ENCODE assay signal across 21 cellular contexts in genomic region chr3:48811524-48811923, GRCh38. TPM values are rescaled to one million over a fixed set of nuclear protein-coding genes. Genes with fewer than 3 reads are reported as not detected.
DNase-seq lines count a peak whose midpoint lies in the region; ATAC-seq and TF ChIP-seq lines count a peak whose summit lies in the region.
"Had no signal": no experiment of that assay in that cellular context is flagged by ENCODE, and none has a peak within 500 bp of the region (broad histone marks: within the 10 kb centered on the region; RNA-seq: fewer than 3 reads in every experiment).

No MANE protein-coding gene starts in this region.

- no peak overlapping the region for H3K4me3 Mint-ChIP-seq in activated CD8-positive, alpha-beta memory T cell treated with anti-CD3 and anti-CD28 coated beads, Interleukin-2, amount 10 ng/mL, durations not matched to agents 7 days and 5 days
- no peak overlapping the region for H3K4me3 Mint-ChIP-seq in activated naive CD8-positive, alpha-beta T cell treated with anti-CD3 and anti-CD28 coated beads, Interleukin-2, amount 10 ng/mL, durations not matched to agents 7 days and 5 days
- H3K4me3 Mint-ChIP-seq: WTC11 had no signal

- peaks cover 26% of the 10 kb centered on the region for H3K4me1 Mint-ChIP-seq in activated CD8-positive, alpha-beta memory T cell treated with anti-CD3 and anti-CD28 coated beads, Interleukin-2, amount 10 ng/mL, durations not matched to agents 7 days and 5 days
- peaks cover 25% of the 10 kb centered on the region for H3K4me1 Mint-ChIP-seq in activated naive CD8-positive, alpha-beta T cell treated with anti-CD3 and anti-CD28 coated beads, Interleukin-2, amount 10 ng/mL, durations not matched to agents 7 days and 5 days
- H3K4me1 Mint-ChIP-seq: WTC11 had no signal

- TF ChIP-seq POLR2A in spleen (IDR thresholded peaks at IDR 0.05), result no peak

- TF ChIP-seq CTCF in OCI-LY3 (IDR thresholded peaks at IDR 0.05; ENCODE audit: low read depth, low read length) (no peak), spleen (IDR thresholded peaks at IDR 0.05 in 8 of 11, conservative IDR thresholded peaks at IDR 0.05 in 3 of 11) (no peak), tibial artery (IDR thresholded peaks at IDR 0.05) (no peak)

- peaks cover 7% of the 10 kb centered on the region for H3K36me3 Mint-ChIP-seq in activated CD8-positive, alpha-beta memory T cell treated with anti-CD3 and anti-CD28 coated beads, Interleukin-2, amount 10 ng/mL, durations not matched to agents 7 days and 5 days
- H3K36me3 Mint-ChIP-seq in activated naive CD8-positive, alpha-beta T cell treated with anti-CD3 and anti-CD28 coated beads, Interleukin-2, amount 10 ng/mL, durations not matched to agents 7 days and 5 days, result peaks cover 9% of the 10 kb centered on the region
- H3K36me3 Mint-ChIP-seq: WTC11 had no signal

- no peaks in the 10 kb centered on the region for H3K9me3 ChIP-seq in OCI-LY3 (ENCODE audit: insufficient read depth, low read length)
- H3K9me3 ChIP-seq in spleen, result no peaks in the 10 kb centered on the region
- no peaks in the 10 kb centered on the region for H3K9me3 ChIP-seq in tibial artery
- H3K9me3 ChIP-seq: pancreas, upper lobe of right lung had no signal

- peak overlapping the region; percentile 54; the same call in 1 of the 2 replicates for H3K4me2 ChIP-seq in OCI-LY3 (ENCODE audit: low read length)

- no peak for ATAC-seq in activated CD8-positive, alpha-beta memory T cell treated with anti-CD3 and anti-CD28 coated beads, Interleukin-2, amount 10 ng/mL, durations not matched to agents 7 days and 5 days
- ATAC-seq in activated naive CD8-positive, alpha-beta T cell treated with anti-CD3 and anti-CD28 coated beads, Interleukin-2, amount 10 ng/mL, durations not matched to agents 7 days and 5 days (ENCODE audit: low read depth), result no peak
- no peak for ATAC-seq in HG02970 (IDR thresholded peaks at IDR 0.05; ENCODE audit: low FRiP score, unreplicated experiment)
- no peak for ATAC-seq in HG03439 (IDR thresholded peaks at IDR 0.05; ENCODE audit: unreplicated experiment)
- ATAC-seq: PC-3, WTC11 had no signal

- DNase-seq in activated CD8-positive, alpha-beta memory T cell treated with anti-CD3 and anti-CD28 coated beads, Interleukin-2, amount 10 ng/mL, durations not matched to agents 7 days and 5 days, result no peak
- DNase-seq in activated CD8-positive, alpha-beta memory T cell treated with anti-CD3 and anti-CD28 coated beads, Interleukin-2, amount 50 U/mL, for 48 hours, result no peak
- no peak for DNase-seq in activated naive CD8-positive, alpha-beta T cell treated with anti-CD3 and anti-CD28 coated beads, Interleukin-2, amount 10 ng/mL, durations not matched to agents 7 days and 5 days
- no peak for DNase-seq in spleen
- no peak for DNase-seq in tibial artery
- DNase-seq: brain microvascular endothelial cell; DMS79; H7; NCI-H1694; NCI-H774; pancreas; PC-3; SHP77 treated with DMSO at 0.1 percent for 48 hours; stimulated activated CD4-positive, alpha-beta T cell treated with anti-CD3 and anti-CD28 coated beads, Interleukin-1b, Interleukin-23, amount 100 ng/mL, for 48 hours; stimulated activated naive CD8-positive, alpha-beta T cell treated with anti-CD3 and anti-CD28 coated beads, Interleukin-15, Interleukin-2, amounts not matched to agents 100 U/mL and 50 U/mL, for 24 hours; upper lobe of right lung had no signal

- H3K36me3 ChIP-seq in OCI-LY3 (replicated peaks; ENCODE audit: low read depth, low read length) (no peaks in the 10 kb centered on the region), spleen (no peaks in the 10 kb centered on the region), tibial artery (no peaks in the 10 kb centered on the region)
- H3K36me3 ChIP-seq: brain microvascular endothelial cell, pancreas, upper lobe of right lung had no signal

- intact Hi-C loops in spleen (cut with DNase I; ENCODE audit: low total_unique reads), result no loop called here
- intact Hi-C loops in tibial artery (cut with DNase I; ENCODE audit: low total_unique reads), result no loop called here

- H2AFZ ChIP-seq in OCI-LY3 (ENCODE audit: low read depth, low read length), result no peak overlapping the region

- no peak overlapping the region for H3K27ac ChIP-seq in OCI-LY3 (ENCODE audit: low read length)
- peak overlapping the region in 6 of 8 donors; percentile 58 to 86 (median 78) for H3K27ac ChIP-seq in spleen
- H3K27ac ChIP-seq in tibial artery, result no peak overlapping the region
- H3K27ac ChIP-seq: brain microvascular endothelial cell, C4-2B, pancreas, upper lobe of right lung had no signal

- H3K27me3 ChIP-seq in OCI-LY3 (ENCODE audit: low read depth, low read length), result no peaks in the 10 kb centered on the region
- H3K27me3 ChIP-seq in spleen (replicated peaks in 1 of 7), result no peaks in the 10 kb centered on the region
- H3K27me3 ChIP-seq in tibial artery, result no peaks in the 10 kb centered on the region
- H3K27me3 ChIP-seq: brain microvascular endothelial cell, pancreas, upper lobe of right lung had no signal

- H3K9ac ChIP-seq in OCI-LY3 (ENCODE audit: low read length), result no peak overlapping the region

- 74 to 98% (median 91%) methylated on average over 3 of the region's 3 CpGs for WGBS in spleen, 5 donors

- no peaks in the 10 kb centered on the region for H4K20me1 ChIP-seq in OCI-LY3 (ENCODE audit: insufficient read depth, low read length)

- H3K4me3 ChIP-seq in OCI-LY3 (ENCODE audit: low read length) (no peak overlapping the region), spleen (no peak overlapping the region), tibial artery (no peak overlapping the region)
- H3K4me3 ChIP-seq: pancreas, upper lobe of right lung had no signal

- peak overlapping the region; percentile 84 for H3K27ac Mint-ChIP-seq in activated CD8-positive, alpha-beta memory T cell treated with anti-CD3 and anti-CD28 coated beads, Interleukin-2, amount 10 ng/mL, durations not matched to agents 7 days and 5 days
- peak overlapping the region; percentile 80 for H3K27ac Mint-ChIP-seq in activated naive CD8-positive, alpha-beta T cell treated with anti-CD3 and anti-CD28 coated beads, Interleukin-2, amount 10 ng/mL, durations not matched to agents 7 days and 5 days
- H3K27ac Mint-ChIP-seq: WTC11 had no signal

- POLR2A ChIA-PET in activated naive CD8-positive, alpha-beta T cell treated with anti-CD3 and anti-CD28 coated beads, Interleukin-2, amount 10 ng/mL, durations not matched to agents 7 days and 5 days (lab: Charles Lee), result interaction anchor here (0.6 to 1.5 kb wide), 4 partner anchors 36 to 1055 kb away, joined by 3 to 9 read pairs (median 4); partner anchors contain the start of genes IP6K2 and PRKAR2A

- peaks cover 2% of the 10 kb centered on the region for H3K9me3 Mint-ChIP-seq in activated CD8-positive, alpha-beta memory T cell treated with anti-CD3 and anti-CD28 coated beads, Interleukin-2, amount 10 ng/mL, durations not matched to agents 7 days and 5 days (ENCODE audit: low read depth)
- H3K9me3 Mint-ChIP-seq in activated naive CD8-positive, alpha-beta T cell treated with anti-CD3 and anti-CD28 coated beads, Interleukin-2, amount 10 ng/mL, durations not matched to agents 7 days and 5 days, result peaks cover 8% of the 10 kb centered on the region
- H3K9me3 Mint-ChIP-seq: WTC11 had no signal

- CTCF ChIA-PET in activated CD8-positive, alpha-beta memory T cell treated with anti-CD3 and anti-CD28 coated beads, Interleukin-2, amount 10 ng/mL, durations not matched to agents 7 days and 5 days (lab: Charles Lee), result interaction anchor here (0.8 to 1.4 kb wide), 3 partner anchors 53 to 375 kb away, joined by 3 to 4 read pairs (median 3); partner anchors contain the start of gene SLC25A20

- H3K4me1 ChIP-seq in OCI-LY3 (ENCODE audit: low read length), result peaks cover 11% of the 10 kb centered on the region
- peaks cover 0 to 62% (median 20%) of the 10 kb centered on the region in 6 donors for H3K4me1 ChIP-seq in spleen
- H3K4me1 ChIP-seq in tibial artery, result peaks cover 0 to 5% (median 2%) of the 10 kb centered on the region in 4 donors
- H3K4me1 ChIP-seq: pancreas, upper lobe of right lung had no signal

- H3K27me3 Mint-ChIP-seq in activated CD8-positive, alpha-beta memory T cell treated with anti-CD3 and anti-CD28 coated beads, Interleukin-2, amount 10 ng/mL, durations not matched to agents 7 days and 5 days, result no peaks in the 10 kb centered on the region
- H3K27me3 Mint-ChIP-seq in activated naive CD8-positive, alpha-beta T cell treated with anti-CD3 and anti-CD28 coated beads, Interleukin-2, amount 10 ng/mL, durations not matched to agents 7 days and 5 days, result no peaks in the 10 kb centered on the region

- no peaks in the 10 kb centered on the region for H3K79me2 ChIP-seq in OCI-LY3 (ENCODE audit: low read length)

RNA-seq across cellular contexts. Expression of gene PRKAR2A, which starts 36.1 kb away (rescaled TPM):
- 10 to 100 TPM; 27.9 to 33.0 TPM for total RNA-seq in activated CD8-positive, alpha-beta memory T cell treated with anti-CD3 and anti-CD28 coated beads, Interleukin-2, amount 10 ng/mL, durations not matched to agents 7 days and 5 days
- total RNA-seq in activated naive CD8-positive, alpha-beta T cell treated with anti-CD3 and anti-CD28 coated beads, Interleukin-2, amount 10 ng/mL, durations not matched to agents 7 days and 5 days, result 10 to 100 TPM; 37.0 to 37.6 TPM
- 10 to 100 TPM; 15.3 to 38.5 (median 26.3) TPM for total RNA-seq in spleen
- polyA plus RNA-seq in spleen, result 1 to 10 TPM; 4.8 to 8.3 (median 5.0) TPM

Comparison
In these comparisons a context has a peak if more than half of its experiments do, and no peak if none do; other contexts are left out.
1. H3K27ac ChIP-seq: peak in spleen (6 of 8); none in OCI-LY3 (single experiment) and tibial artery (0 of 2).